27 cellular contexts compared by ENCODE assay signal in the genomic region with DNA sequence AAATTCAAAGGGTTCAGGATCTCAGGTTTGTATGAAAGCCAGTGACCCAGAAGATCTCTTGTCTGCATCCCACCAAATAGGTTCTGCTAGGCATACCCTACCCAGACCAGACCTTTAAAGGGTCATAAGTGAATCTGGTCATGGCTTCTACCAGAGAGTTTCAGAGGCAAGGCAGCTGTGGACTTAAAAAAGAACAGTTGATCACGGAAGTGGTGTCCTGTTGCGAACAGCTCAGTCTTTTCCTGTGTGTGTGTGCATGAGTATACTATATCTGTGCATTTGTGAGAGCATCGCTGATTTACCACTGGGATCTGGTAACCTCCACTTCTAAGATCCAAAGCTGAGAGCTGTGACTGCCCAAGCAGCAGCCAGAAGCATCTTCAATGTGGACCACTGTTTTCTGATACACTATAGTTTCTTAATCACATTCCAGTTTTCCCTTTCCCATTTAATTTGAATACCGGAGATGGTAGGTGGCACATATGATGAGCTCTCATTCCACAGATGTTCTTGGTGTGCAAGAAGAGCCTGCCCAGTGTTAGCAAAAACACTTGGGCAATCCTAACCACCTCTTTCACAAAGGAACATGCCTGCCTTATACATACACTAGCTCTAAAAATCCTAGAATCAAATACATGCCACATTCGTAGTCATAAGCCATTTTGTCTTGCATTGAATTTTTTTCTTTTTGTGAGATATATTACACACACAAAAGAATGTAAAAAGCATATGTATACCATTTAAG. TPM values are rescaled to one million over a fixed set of nuclear protein-coding genes. Genes with fewer than 3 reads are reported as not detected.
"Had no signal": no experiment of that assay in that cellular context is flagged by ENCODE, and none has a peak within 500 bp of the region (broad histone marks: within the 10 kb centered on the region; RNA-seq: fewer than 3 reads in every experiment).

No MANE protein-coding gene starts in this region.

- H3K4me1 ChIP-seq: gastrocnemius medialis had no signal

- H3K27ac ChIP-seq: epithelial cell of prostate, gastrocnemius medialis, left ventricle myocardium inferior, thyroid gland, VCaP had no signal

- H3K4me3 Mint-ChIP-seq: activated naive CD4-positive, alpha-beta T cell treated with anti-CD3 and anti-CD28 coated beads, Interleukin-2, amount 50 U/mL, for 24 hours; activated T-cell treated with anti-CD3 and anti-CD28 coated beads, Interleukin-2, amount 50 U/mL, for 72 hours; endodermal cell; naive B cell; neural crest cell; T-helper 1 cell treated with Interleukin-12 subunit alpha and Interleukin-12 subunit beta and Interleukin-4 antibody, amounts not matched to agents 30 μg/mL and 1 μg/mL, for 36 hours had no signal

- DNase-seq: activated CD4-positive, CD25-positive, alpha-beta regulatory T cell treated with anti-CD3 and anti-CD28 coated beads, Interleukin-2, amount 50 U/mL, for 72 hours; activated gamma-delta T cell; activated T-cell treated with anti-CD3 and anti-CD28 coated beads, Interleukin-2, amount 50 U/mL, for 72 hours; amniotic stem cell; caudate nucleus; endodermal cell; gastrocnemius medialis; head of caudate nucleus; kidney glomerular epithelial cell; left ventricle myocardium inferior; mammary epithelial cell; midbrain; naive B cell; stimulated activated CD4-positive, alpha-beta T cell treated with anti-CD3 and anti-CD28 coated beads, Interleukin-2, amount 100 ng/mL, for 24 hours; stimulated activated naive CD4-positive, alpha-beta T cell treated with Interleukin-2 at 50 U/mL for 16 hours; thyroid gland had no signal

- H3K9me3 ChIP-seq: gastrocnemius medialis, thyroid gland had no signal

- ATAC-seq: activated T-cell treated with anti-CD3 and anti-CD28 coated beads, Interleukin-2, amount 50 U/mL, for 72 hours; gastrocnemius medialis had no signal

- H3K27ac Mint-ChIP-seq: activated naive CD4-positive, alpha-beta T cell treated with anti-CD3 and anti-CD28 coated beads, Interleukin-2, amount 50 U/mL, for 24 hours; activated T-cell treated with anti-CD3 and anti-CD28 coated beads, Interleukin-2, amount 50 U/mL, for 72 hours; endodermal cell; naive B cell; T-helper 1 cell treated with Interleukin-12 subunit alpha and Interleukin-12 subunit beta and Interleukin-4 antibody, amounts not matched to agents 30 μg/mL and 1 μg/mL, for 36 hours had no signal

- H3K4me3 ChIP-seq: gastrocnemius medialis, left ventricle myocardium inferior, thyroid gland had no signal

- H3K4me1 Mint-ChIP-seq: activated naive CD4-positive, alpha-beta T cell treated with anti-CD3 and anti-CD28 coated beads, Interleukin-2, amount 50 U/mL, for 24 hours; neural crest cell had no signal

- H3K9me3 Mint-ChIP-seq: activated naive CD4-positive, alpha-beta T cell treated with anti-CD3 and anti-CD28 coated beads, Interleukin-2, amount 50 U/mL, for 24 hours; activated T-cell treated with anti-CD3 and anti-CD28 coated beads, Interleukin-2, amount 50 U/mL, for 72 hours had no signal

- H3K27me3 ChIP-seq: thyroid gland had no signal

- H3K36me3 ChIP-seq: gastrocnemius medialis, left ventricle myocardium inferior, thyroid gland had no signal

RNA-seq across cellular contexts. Expression of a gene that starts 36.2 kb away (rescaled TPM):
- total RNA-seq: activated CD8-positive, alpha-beta memory T cell treated with anti-CD3 and anti-CD28 coated beads for 36 hours; activated T-cell treated with anti-CD3 and anti-CD28 coated beads, Interleukin-2, amount 50 U/mL, for 72 hours; endodermal cell; gastrocnemius medialis; left ventricle myocardium inferior; neural crest cell; omental fat pad; posterior vena cava; skeletal muscle tissue; subcutaneous adipose tissue; thyroid gland; urinary bladder had no signal
- polyA plus RNA-seq: mammary epithelial cell, urinary bladder had no signal
